Comparison of ENCODE assay signal across 2 cellular contexts in the genomic region with DNA sequence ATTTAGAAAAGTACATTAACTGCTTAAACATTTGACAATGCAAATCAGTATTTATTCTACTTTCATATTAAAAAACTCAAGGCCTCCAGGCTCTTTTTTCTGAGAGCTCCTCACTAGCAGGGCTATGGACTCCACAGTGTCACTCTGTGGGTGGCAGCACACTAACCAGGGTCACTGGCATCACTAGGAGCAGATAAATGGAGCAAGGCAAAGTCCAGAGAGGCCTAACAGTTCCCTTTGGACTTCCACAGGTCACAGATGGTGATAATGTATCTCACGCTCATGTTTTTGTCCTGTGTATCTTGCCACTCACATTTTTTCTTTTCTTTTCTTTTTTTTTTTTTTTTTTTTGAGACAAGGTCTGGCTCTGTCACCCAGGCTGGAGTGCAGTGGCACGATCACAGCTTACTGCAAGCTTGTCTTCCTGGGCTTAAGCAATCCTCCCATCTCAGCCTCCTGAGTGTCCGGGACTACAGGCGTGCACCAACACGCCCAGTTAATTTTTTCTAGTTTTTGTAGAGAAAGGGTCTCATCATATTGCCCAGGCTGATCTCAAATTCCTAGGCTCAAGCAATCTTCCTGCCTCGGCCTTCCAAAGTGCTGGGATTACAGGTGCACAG.
TF ChIP-seq lines count a peak whose summit lies in the region.

No MANE protein-coding gene starts in this region.

TF ChIP-seq in IMR-90, 13 proteins besides CTCF, POLR2A, EP300 and RAD21:
- TF ChIP-seq FOS (IDR thresholded peaks at IDR 0.05; ENCODE audit: low read depth, low read length): no peak
- no peak for TF ChIP-seq RCOR1 (IDR thresholded peaks at IDR 0.05; ENCODE audit: insufficient replicate concordance, low read length)
- no peak for TF ChIP-seq RFX5 (IDR thresholded peaks at IDR 0.05; ENCODE audit: low read depth, low read length)
- TF ChIP-seq NFE2L2 (IDR thresholded peaks at IDR 0.05; ENCODE audit: low read depth, low read length): no peak
- no peak for TF ChIP-seq MXI1 (IDR thresholded peaks at IDR 0.05; ENCODE audit: borderline replicate concordance, low read depth, low read length)
- TF ChIP-seq, protein P1, sequence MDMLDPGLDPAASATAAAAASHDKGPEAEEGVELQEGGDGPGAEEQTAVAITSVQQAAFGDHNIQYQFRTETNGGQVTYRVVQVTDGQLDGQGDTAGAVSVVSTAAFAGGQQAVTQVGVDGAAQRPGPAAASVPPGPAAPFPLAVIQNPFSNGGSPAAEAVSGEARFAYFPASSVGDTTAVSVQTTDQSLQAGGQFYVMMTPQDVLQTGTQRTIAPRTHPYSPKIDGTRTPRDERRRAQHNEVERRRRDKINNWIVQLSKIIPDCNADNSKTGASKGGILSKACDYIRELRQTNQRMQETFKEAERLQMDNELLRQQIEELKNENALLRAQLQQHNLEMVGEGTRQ (IDR thresholded peaks at IDR 0.05; ENCODE audit: low read depth, low read length): no peak
- TF ChIP-seq MAZ (IDR thresholded peaks at IDR 0.05; ENCODE audit: borderline replicate concordance, low read depth, low read length): no peak
- TF ChIP-seq CEBPB (IDR thresholded peaks at IDR 0.05; ENCODE audit: low read depth, low read length): no peak

TF ChIP-seq in GM23338, 12 proteins besides CTCF, POLR2A, EP300 and RAD21:
- TF ChIP-seq, protein P2, sequence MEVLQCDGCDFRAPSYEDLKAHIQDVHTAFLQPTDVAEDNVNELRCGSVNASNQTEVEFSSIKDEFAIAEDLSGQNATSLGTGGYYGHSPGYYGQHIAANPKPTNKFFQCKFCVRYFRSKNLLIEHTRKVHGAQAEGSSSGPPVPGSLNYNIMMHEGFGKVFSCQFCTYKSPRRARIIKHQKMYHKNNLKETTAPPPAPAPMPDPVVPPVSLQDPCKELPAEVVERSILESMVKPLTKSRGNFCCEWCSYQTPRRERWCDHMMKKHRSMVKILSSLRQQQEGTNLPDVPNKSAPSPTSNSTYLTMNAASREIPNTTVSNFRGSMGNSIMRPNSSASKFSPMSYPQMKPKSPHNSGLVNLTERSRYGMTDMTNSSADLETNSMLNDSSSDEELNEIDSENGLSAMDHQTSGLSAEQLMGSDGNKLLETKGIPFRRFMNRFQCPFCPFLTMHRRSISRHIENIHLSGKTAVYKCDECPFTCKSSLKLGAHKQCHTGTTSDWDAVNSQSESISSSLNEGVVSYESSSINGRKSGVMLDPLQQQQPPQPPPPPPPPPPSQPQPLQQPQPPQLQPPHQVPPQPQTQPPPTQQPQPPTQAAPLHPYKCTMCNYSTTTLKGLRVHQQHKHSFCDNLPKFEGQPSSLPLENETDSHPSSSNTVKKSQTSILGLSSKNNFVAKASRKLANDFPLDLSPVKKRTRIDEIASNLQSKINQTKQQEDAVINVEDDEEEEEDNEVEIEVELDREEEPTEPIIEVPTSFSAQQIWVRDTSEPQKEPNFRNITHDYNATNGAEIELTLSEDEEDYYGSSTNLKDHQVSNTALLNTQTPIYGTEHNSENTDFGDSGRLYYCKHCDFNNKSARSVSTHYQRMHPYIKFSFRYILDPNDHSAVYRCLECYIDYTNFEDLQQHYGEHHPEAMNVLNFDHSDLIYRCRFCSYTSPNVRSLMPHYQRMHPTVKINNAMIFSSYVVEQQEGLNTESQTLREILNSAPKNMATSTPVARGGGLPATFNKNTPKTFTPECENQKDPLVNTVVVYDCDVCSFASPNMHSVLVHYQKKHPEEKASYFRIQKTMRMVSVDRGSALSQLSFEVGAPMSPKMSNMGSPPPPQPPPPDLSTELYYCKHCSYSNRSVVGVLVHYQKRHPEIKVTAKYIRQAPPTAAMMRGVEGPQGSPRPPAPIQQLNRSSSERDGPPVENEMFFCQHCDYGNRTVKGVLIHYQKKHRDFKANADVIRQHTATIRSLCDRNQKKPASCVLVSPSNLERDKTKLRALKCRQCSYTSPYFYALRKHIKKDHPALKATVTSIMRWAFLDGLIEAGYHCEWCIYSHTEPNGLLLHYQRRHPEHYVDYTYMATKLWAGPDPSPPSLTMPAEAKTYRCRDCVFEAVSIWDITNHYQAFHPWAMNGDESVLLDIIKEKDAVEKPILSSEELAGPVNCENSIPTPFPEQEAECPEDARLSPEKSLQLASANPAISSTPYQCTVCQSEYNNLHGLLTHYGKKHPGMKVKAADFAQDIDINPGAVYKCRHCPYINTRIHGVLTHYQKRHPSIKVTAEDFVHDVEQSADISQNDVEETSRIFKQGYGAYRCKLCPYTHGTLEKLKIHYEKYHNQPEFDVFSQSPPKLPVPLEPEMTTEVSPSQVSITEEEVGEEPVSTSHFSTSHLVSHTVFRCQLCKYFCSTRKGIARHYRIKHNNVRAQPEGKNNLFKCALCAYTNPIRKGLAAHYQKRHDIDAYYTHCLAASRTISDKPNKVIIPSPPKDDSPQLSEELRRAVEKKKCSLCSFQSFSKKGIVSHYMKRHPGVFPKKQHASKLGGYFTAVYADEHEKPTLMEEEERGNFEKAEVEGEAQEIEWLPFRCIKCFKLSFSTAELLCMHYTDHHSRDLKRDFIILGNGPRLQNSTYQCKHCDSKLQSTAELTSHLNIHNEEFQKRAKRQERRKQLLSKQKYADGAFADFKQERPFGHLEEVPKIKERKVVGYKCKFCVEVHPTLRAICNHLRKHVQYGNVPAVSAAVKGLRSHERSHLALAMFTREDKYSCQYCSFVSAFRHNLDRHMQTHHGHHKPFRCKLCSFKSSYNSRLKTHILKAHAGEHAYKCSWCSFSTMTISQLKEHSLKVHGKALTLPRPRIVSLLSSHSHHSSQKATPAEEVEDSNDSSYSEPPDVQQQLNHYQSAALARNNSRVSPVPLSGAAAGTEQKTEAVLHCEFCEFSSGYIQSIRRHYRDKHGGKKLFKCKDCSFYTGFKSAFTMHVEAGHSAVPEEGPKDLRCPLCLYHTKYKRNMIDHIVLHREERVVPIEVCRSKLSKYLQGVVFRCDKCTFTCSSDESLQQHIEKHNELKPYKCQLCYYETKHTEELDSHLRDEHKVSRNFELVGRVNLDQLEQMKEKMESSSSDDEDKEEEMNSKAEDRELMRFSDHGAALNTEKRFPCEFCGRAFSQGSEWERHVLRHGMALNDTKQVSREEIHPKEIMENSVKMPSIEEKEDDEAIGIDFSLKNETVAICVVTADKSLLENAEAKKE (CRISPR knock-in tag; IDR thresholded peaks at IDR 0.05): no peak
- TF ChIP-seq EZH2 (IDR thresholded peaks at IDR 0.05; ENCODE audit: low read depth, unreplicated experiment): no peak
- TF ChIP-seq EZH2phosphoT487 (IDR thresholded peaks at IDR 0.05; ENCODE audit: unreplicated experiment): no peak
- TF ChIP-seq, protein P3, sequence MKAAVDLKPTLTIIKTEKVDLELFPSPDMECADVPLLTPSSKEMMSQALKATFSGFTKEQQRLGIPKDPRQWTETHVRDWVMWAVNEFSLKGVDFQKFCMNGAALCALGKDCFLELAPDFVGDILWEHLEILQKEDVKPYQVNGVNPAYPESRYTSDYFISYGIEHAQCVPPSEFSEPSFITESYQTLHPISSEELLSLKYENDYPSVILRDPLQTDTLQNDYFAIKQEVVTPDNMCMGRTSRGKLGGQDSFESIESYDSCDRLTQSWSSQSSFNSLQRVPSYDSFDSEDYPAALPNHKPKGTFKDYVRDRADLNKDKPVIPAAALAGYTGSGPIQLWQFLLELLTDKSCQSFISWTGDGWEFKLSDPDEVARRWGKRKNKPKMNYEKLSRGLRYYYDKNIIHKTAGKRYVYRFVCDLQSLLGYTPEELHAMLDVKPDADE (IDR thresholded peaks at IDR 0.05): no peak
- no peak for TF ChIP-seq ZNF331 (CRISPR knock-in tag; IDR thresholded peaks at IDR 0.05; ENCODE audit: low read depth)
- no peak for TF ChIP-seq ZNF114 (CRISPR knock-in tag; IDR thresholded peaks at IDR 0.05)
- TF ChIP-seq JUNB (IDR thresholded peaks at IDR 0.05; ENCODE audit: unreplicated experiment): no peak
- no peak for TF ChIP-seq POLR2AphosphoS5 (IDR thresholded peaks at IDR 0.05; ENCODE audit: low read depth)
- TF ChIP-seq NANOG (IDR thresholded peaks at IDR 0.05; ENCODE audit: borderline replicate concordance): no peak
- TF ChIP-seq, protein P4, sequence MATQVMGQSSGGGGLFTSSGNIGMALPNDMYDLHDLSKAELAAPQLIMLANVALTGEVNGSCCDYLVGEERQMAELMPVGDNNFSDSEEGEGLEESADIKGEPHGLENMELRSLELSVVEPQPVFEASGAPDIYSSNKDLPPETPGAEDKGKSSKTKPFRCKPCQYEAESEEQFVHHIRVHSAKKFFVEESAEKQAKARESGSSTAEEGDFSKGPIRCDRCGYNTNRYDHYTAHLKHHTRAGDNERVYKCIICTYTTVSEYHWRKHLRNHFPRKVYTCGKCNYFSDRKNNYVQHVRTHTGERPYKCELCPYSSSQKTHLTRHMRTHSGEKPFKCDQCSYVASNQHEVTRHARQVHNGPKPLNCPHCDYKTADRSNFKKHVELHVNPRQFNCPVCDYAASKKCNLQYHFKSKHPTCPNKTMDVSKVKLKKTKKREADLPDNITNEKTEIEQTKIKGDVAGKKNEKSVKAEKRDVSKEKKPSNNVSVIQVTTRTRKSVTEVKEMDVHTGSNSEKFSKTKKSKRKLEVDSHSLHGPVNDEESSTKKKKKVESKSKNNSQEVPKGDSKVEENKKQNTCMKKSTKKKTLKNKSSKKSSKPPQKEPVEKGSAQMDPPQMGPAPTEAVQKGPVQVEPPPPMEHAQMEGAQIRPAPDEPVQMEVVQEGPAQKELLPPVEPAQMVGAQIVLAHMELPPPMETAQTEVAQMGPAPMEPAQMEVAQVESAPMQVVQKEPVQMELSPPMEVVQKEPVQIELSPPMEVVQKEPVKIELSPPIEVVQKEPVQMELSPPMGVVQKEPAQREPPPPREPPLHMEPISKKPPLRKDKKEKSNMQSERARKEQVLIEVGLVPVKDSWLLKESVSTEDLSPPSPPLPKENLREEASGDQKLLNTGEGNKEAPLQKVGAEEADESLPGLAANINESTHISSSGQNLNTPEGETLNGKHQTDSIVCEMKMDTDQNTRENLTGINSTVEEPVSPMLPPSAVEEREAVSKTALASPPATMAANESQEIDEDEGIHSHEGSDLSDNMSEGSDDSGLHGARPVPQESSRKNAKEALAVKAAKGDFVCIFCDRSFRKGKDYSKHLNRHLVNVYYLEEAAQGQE (IDR thresholded peaks at IDR 0.05; ENCODE audit: unreplicated experiment): no peak
- no peak for TF ChIP-seq CREB1 (CRISPR knock-in tag; IDR thresholded peaks at IDR 0.05; ENCODE audit: low read depth)
